ENCODE assay signal across 25 cellular contexts in genomic region chr15:62187425-62187824, GRCh38. TPM values are rescaled to one million over a fixed set of nuclear protein-coding genes. Genes with fewer than 3 reads are reported as not detected.
"Had no signal": no experiment of that assay in that cellular context is flagged by ENCODE, and none has a peak within 500 bp of the region (broad histone marks: within the 10 kb centered on the region; RNA-seq: fewer than 3 reads in every experiment).

No MANE protein-coding gene starts in this region.

- H3K9me3 Mint-ChIP-seq: central memory CD8-positive, alpha-beta T cell; effector memory CD8-positive, alpha-beta T cell; memory B cell; natural killer cell treated with Interleukin-12 subunit alpha and Interleukin-12 subunit beta and Interleukin-15 and Interleukin-18, amount 100 ng/mL, for 72 hours; neural crest cell; stimulated activated naive B cell treated with anti-CD40 and anti-IgM and Interleukin-4, amounts not matched to agents 10 μg/mL and 1 μg/mL and 100 μg/mL, for 72 hours; stimulated activated naive CD8-positive, alpha-beta T cell treated with anti-CD3 and anti-CD28 coated beads, Interleukin-15, Interleukin-2, amounts not matched to agents 100 ng/mL and 50 ng/mL, for 24 hours had no signal

- H3K36me3 Mint-ChIP-seq: memory B cell; naive B cell; natural killer cell treated with Interleukin-12 subunit alpha and Interleukin-12 subunit beta and Interleukin-15 and Interleukin-18, amount 100 ng/mL, for 72 hours; stimulated activated naive B cell treated with anti-CD40 and anti-IgM and Interleukin-4, amounts not matched to agents 10 μg/mL and 1 μg/mL and 100 μg/mL, for 72 hours had no signal

- H3K36me3 ChIP-seq: colonic mucosa, esophagus muscularis mucosa, sigmoid colon, spleen, suprapubic skin, vagina had no signal

- H2AFZ ChIP-seq: parathyroid adenoma had no signal

- H3K27me3 ChIP-seq: colonic mucosa, vagina had no signal

- DNase-seq: colonic mucosa; effector memory CD8-positive, alpha-beta T cell; foreskin melanocyte; naive B cell; right cardiac atrium; sigmoid colon; spleen; stimulated activated CD4-positive, alpha-beta T cell treated with anti-CD3 and anti-CD28 coated beads, Interleukin-4, amount 100 ng/mL, for 4 hours; stimulated activated naive B cell treated with anti-CD40 and anti-IgM and Interleukin-4, amounts not matched to agents 10 μg/mL and 1 μg/mL and 100 μg/mL, for 72 hours; trophoblast cell had no signal

- H3K4me3 ChIP-seq: colonic mucosa, esophagus muscularis mucosa, lung, sigmoid colon, skin epidermis, spleen, suprapubic skin, vagina had no signal

- H3K79me2 ChIP-seq: parathyroid adenoma had no signal

- H3K4me1 ChIP-seq: colonic mucosa, esophagus muscularis mucosa, parathyroid adenoma, sigmoid colon, spleen, vagina had no signal

- H3K27ac Mint-ChIP-seq: effector memory CD8-positive, alpha-beta T cell; memory B cell; naive B cell; natural killer cell treated with Interleukin-12 subunit alpha and Interleukin-12 subunit beta and Interleukin-15 and Interleukin-18, amount 100 ng/mL, for 72 hours; progenitor cell of endocrine pancreas; stimulated activated naive B cell treated with anti-CD40 and anti-IgM and Interleukin-4, amounts not matched to agents 10 μg/mL and 1 μg/mL and 100 μg/mL, for 72 hours; stimulated activated naive CD8-positive, alpha-beta T cell treated with anti-CD3 and anti-CD28 coated beads, Interleukin-15, Interleukin-2, amounts not matched to agents 100 ng/mL and 50 ng/mL, for 24 hours had no signal

- H3K9ac ChIP-seq: parathyroid adenoma had no signal

- H3K4me1 Mint-ChIP-seq: central memory CD8-positive, alpha-beta T cell; neural crest cell had no signal

- H3K9me3 ChIP-seq: colonic mucosa, esophagus muscularis mucosa, sigmoid colon, spleen, suprapubic skin, vagina had no signal

- H3K4me3 Mint-ChIP-seq: central memory CD8-positive, alpha-beta T cell; effector memory CD8-positive, alpha-beta T cell; memory B cell; naive B cell; natural killer cell treated with Interleukin-12 subunit alpha and Interleukin-12 subunit beta and Interleukin-15 and Interleukin-18, amount 100 ng/mL, for 72 hours; neural crest cell; stimulated activated naive B cell treated with anti-CD40 and anti-IgM and Interleukin-4, amounts not matched to agents 10 μg/mL and 1 μg/mL and 100 μg/mL, for 72 hours; stimulated activated naive CD8-positive, alpha-beta T cell treated with anti-CD3 and anti-CD28 coated beads, Interleukin-15, Interleukin-2, amounts not matched to agents 100 ng/mL and 50 ng/mL, for 24 hours had no signal

- H3K27ac ChIP-seq: colonic mucosa, epithelial cell of prostate, esophagus muscularis mucosa, parathyroid adenoma, sigmoid colon, spleen, suprapubic skin, vagina had no signal

RNA-seq across cellular contexts. Expression of gene C2CD4B, which starts 22.3 kb away (rescaled TPM):
- total RNA-seq: natural killer cell treated with Interleukin-12 subunit alpha and Interleukin-12 subunit beta and Interleukin-15 and Interleukin-18, amount 100 ng/mL, for 72 hours; neural crest cell; osteoblast had no signal
- polyA plus RNA-seq: keratinocyte had no signal
